1 cellular context compared by ENCODE assay signal in genomic region chr3:8442993-8443670, GRCh38.
TF ChIP-seq lines count a peak whose summit lies in the region.

No MANE protein-coding gene starts in this region.

TF ChIP-seq in HepG2, 621 proteins besides CTCF, POLR2A, EP300 and RAD21 (continued from another document):
- TF ChIP-seq CREB1 (IDR thresholded peaks at IDR 0.05) (no peak), CREB1 (CRISPR knock-in tag; IDR thresholded peaks at IDR 0.05) (no peak), SKIL (CRISPR knock-in tag; IDR thresholded peaks at IDR 0.05; ENCODE audit: borderline replicate concordance) (peak; percentile 28; the same call in 1 of the 2 replicates), CBX1 (IDR thresholded peaks at IDR 0.05; ENCODE audit: low read depth) (no peak), ZNF605 (CRISPR knock-in tag; IDR thresholded peaks at IDR 0.05) (no peak), STAT5B (CRISPR knock-in tag; IDR thresholded peaks at IDR 0.05) (no peak), ATF1 (CRISPR knock-in tag; IDR thresholded peaks at IDR 0.05) (no peak), MATR3 (CRISPR knock-in tag; IDR thresholded peaks at IDR 0.05) (no peak), IKZF5 (CRISPR knock-in tag; IDR thresholded peaks at IDR 0.05) (no peak), DNMT3B (CRISPR knock-in tag; conservative IDR thresholded peaks at IDR 0.05) (no peak), MAZ (IDR thresholded peaks at IDR 0.05; ENCODE audit: borderline replicate concordance, low read depth, low read length) (no peak), MAZ (CRISPR knock-in tag; IDR thresholded peaks at IDR 0.05; ENCODE audit: low read depth) (no peak), RBFOX2 (IDR thresholded peaks at IDR 0.05; ENCODE audit: low read depth, low read length) (no peak), SMARCE1 (IDR thresholded peaks at IDR 0.05; ENCODE audit: borderline replicate concordance) (no peak), RARA (CRISPR knock-in tag; IDR thresholded peaks at IDR 0.05) (peak; percentile 92)
- TF ChIP-seq, protein P1, sequence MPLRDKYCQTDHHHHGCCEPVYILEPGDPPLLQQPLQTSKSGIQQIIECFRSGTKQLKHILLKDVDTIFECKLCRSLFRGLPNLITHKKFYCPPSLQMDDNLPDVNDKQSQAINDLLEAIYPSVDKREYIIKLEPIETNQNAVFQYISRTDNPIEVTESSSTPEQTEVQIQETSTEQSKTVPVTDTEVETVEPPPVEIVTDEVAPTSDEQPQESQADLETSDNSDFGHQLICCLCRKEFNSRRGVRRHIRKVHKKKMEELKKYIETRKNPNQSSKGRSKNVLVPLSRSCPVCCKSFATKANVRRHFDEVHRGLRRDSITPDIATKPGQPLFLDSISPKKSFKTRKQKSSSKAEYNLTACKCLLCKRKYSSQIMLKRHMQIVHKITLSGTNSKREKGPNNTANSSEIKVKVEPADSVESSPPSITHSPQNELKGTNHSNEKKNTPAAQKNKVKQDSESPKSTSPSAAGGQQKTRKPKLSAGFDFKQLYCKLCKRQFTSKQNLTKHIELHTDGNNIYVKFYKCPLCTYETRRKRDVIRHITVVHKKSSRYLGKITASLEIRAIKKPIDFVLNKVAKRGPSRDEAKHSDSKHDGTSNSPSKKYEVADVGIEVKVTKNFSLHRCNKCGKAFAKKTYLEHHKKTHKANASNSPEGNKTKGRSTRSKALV (CRISPR knock-in tag; IDR thresholded peaks at IDR 0.05) = no peak
- TF ChIP-seq, protein P2, sequence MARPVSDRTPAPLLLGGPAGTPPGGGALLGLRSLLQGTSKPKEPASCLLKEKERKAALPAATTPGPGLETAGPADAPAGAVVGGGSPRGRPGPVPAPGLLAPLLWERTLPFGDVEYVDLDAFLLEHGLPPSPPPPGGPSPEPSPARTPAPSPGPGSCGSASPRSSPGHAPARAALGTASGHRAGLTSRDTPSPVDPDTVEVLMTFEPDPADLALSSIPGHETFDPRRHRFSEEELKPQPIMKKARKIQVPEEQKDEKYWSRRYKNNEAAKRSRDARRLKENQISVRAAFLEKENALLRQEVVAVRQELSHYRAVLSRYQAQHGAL (CRISPR knock-in tag; IDR thresholded peaks at IDR 0.05; ENCODE audit: not compliant biosample characterization) = no peak
- TF ChIP-seq, protein P3, sequence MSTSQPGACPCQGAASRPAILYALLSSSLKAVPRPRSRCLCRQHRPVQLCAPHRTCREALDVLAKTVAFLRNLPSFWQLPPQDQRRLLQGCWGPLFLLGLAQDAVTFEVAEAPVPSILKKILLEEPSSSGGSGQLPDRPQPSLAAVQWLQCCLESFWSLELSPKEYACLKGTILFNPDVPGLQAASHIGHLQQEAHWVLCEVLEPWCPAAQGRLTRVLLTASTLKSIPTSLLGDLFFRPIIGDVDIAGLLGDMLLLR (CRISPR knock-in tag; IDR thresholded peaks at IDR 0.05) = no peak
